35 cellular contexts compared by ENCODE assay signal in the genomic region with DNA sequence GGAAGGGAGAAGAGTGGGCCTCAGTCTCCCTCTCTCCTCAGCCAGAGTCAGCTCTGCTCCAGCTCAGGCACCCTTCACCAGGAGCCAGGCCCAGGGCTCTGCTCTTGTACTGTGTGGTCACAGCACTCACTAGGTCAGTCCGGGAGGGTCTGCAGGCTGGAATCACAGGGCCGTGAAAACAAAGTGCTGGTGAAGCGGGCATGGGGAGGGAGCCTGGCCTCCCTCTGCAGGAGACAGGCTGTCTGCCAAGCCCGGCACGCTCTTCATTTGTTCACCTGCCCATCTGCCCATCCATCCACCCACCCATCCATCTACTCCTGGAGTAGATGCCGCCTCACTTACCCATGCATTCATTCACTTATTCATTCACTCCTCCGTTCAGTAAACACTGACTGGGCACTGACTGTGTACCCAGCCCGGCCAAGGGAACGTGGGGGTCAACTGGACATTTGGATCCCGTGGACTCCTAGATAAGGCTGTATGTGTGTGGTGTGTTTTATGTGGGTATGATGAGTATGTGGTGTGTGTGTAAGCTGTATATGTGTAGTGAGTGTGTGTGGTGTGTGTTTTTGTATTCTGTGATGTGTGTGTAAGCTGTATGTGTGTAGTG. TPM values are rescaled to one million over a fixed set of nuclear protein-coding genes. Genes with fewer than 3 reads are reported as not detected.
DNase-seq lines count a peak whose midpoint lies in the region; ATAC-seq and TF ChIP-seq lines count a peak whose summit lies in the region.
"Had no signal": no experiment of that assay in that cellular context is flagged by ENCODE, and none has a peak within 500 bp of the region (broad histone marks: within the 10 kb centered on the region; RNA-seq: fewer than 3 reads in every experiment).

No MANE protein-coding gene starts in this region.

- H3K9me3 ChIP-seq in heart left ventricle = no peaks in the 10 kb centered on the region
- no peaks in the 10 kb centered on the region for H3K9me3 ChIP-seq in lung (ENCODE audit: control insufficient read depth in 2 of 2, insufficient read depth in 1 of 2, low read length in 1 of 2)
- no peaks in the 10 kb centered on the region for H3K9me3 ChIP-seq in tibial artery
- no peaks in the 10 kb centered on the region for H3K9me3 ChIP-seq in MG63
- H3K9me3 ChIP-seq: Caco-2, suprapubic skin, uterus had no signal

- ATAC-seq in heart left ventricle (no peak), Right ventricle myocardium inferior (no peak), lung (ENCODE audit: insufficient read depth, low FRiP score) (no peak), GM21723 (IDR thresholded peaks at IDR 0.05; ENCODE audit: unreplicated experiment) (no peak)
- ATAC-seq: activated CD4-positive, CD25-positive, alpha-beta regulatory T cell treated with anti-CD3 and anti-CD28 coated beads, Interleukin-2, amount 50 U/mL, for 24 hours; HCT116; left colon; naive thymus-derived CD8-positive, alpha-beta T cell had no signal

- H3K36me3 ChIP-seq in heart left ventricle (no peaks in the 10 kb centered on the region), lung (ENCODE audit: control insufficient read depth in 2 of 2, insufficient read depth in 2 of 2, low read length in 2 of 2) (no peaks in the 10 kb centered on the region), tibial artery (no peaks in the 10 kb centered on the region), MG63 (peaks cover 51% of the 10 kb centered on the region)
- H3K36me3 ChIP-seq: suprapubic skin, uterus had no signal

- peaks cover 36% of the 10 kb centered on the region for H3K27me3 Mint-ChIP-seq in endothelial cell (ENCODE audit: unreplicated experiment)
- H3K27me3 Mint-ChIP-seq in activated CD4-positive, alpha-beta T cell treated with anti-CD3 and anti-CD28 coated beads, Interleukin-2, amount 10 ng/mL, durations not matched to agents 24 days and 14 days = no peaks in the 10 kb centered on the region
- H3K27me3 Mint-ChIP-seq: naive thymus-derived CD8-positive, alpha-beta T cell had no signal

- TF ChIP-seq POLR2A in heart left ventricle (IDR thresholded peaks at IDR 0.05) = no peak

- no peaks in the 10 kb centered on the region for H3K9me3 Mint-ChIP-seq in endothelial cell (ENCODE audit: unreplicated experiment)
- H3K9me3 Mint-ChIP-seq in activated CD4-positive, alpha-beta T cell treated with anti-CD3 and anti-CD28 coated beads, Interleukin-2, amount 10 ng/mL, durations not matched to agents 24 days and 14 days = no peaks in the 10 kb centered on the region
- H3K9me3 Mint-ChIP-seq: CD14-positive monocyte; naive thymus-derived CD8-positive, alpha-beta T cell had no signal

- no peak overlapping the region for H3K27ac Mint-ChIP-seq in endothelial cell (ENCODE audit: unreplicated experiment)
- no peak overlapping the region for H3K27ac Mint-ChIP-seq in activated CD4-positive, alpha-beta T cell treated with anti-CD3 and anti-CD28 coated beads, Interleukin-2, amount 10 ng/mL, durations not matched to agents 24 days and 14 days
- H3K27ac Mint-ChIP-seq: CD14-positive monocyte had no signal

- 54 to 70% (median 61%) methylated on average over 10 of the region's 10 CpGs for WGBS in heart left ventricle, 4 donors
- WGBS in lung, 2 donors = 74 to 79% methylated on average over 10 of the region's 10 CpGs

- H3K36me3 Mint-ChIP-seq in endothelial cell (ENCODE audit: low read depth, unreplicated experiment) = peaks cover 10% of the 10 kb centered on the region
- H3K36me3 Mint-ChIP-seq in activated CD4-positive, alpha-beta T cell treated with anti-CD3 and anti-CD28 coated beads, Interleukin-2, amount 10 ng/mL, durations not matched to agents 24 days and 14 days (ENCODE audit: low read depth) = no peaks in the 10 kb centered on the region
- H3K36me3 Mint-ChIP-seq: CD14-positive monocyte; naive thymus-derived CD8-positive, alpha-beta T cell had no signal

- intact Hi-C loops in heart left ventricle (cut with DNase I) = no loop called here
- intact Hi-C loops in Right ventricle myocardium inferior (cut with DNase I) = no loop called here
- intact Hi-C loops in tibial artery (cut with DNase I; ENCODE audit: low total_unique reads) = no loop called here
- intact Hi-C loops in activated CD4-positive, alpha-beta T cell treated with anti-CD3 and anti-CD28 coated beads, Interleukin-2, amount 10 ng/mL, durations not matched to agents 24 days and 14 days (cut with micrococcal nuclease) = no loop called here

- TF ChIP-seq CTCF in heart left ventricle (IDR thresholded peaks at IDR 0.05) = no peak
- TF ChIP-seq CTCF in endothelial cell (IDR thresholded peaks at IDR 0.05; ENCODE audit: unreplicated experiment) = no peak
- TF ChIP-seq CTCF in lung (IDR thresholded peaks at IDR 0.05; ENCODE audit: control extremely low read depth, extremely low read depth) = no peak
- no peak for TF ChIP-seq CTCF in tibial artery (IDR thresholded peaks at IDR 0.05)

- H3K4me1 Mint-ChIP-seq in endothelial cell (ENCODE audit: unreplicated experiment) = peaks cover 58% of the 10 kb centered on the region
- peaks cover 28% of the 10 kb centered on the region for H3K4me1 Mint-ChIP-seq in activated CD4-positive, alpha-beta T cell treated with anti-CD3 and anti-CD28 coated beads, Interleukin-2, amount 10 ng/mL, durations not matched to agents 24 days and 14 days

- H3K4me3 Mint-ChIP-seq in endothelial cell (ENCODE audit: unreplicated experiment) = peak overlapping the region; percentile 62
- H3K4me3 Mint-ChIP-seq in activated CD4-positive, alpha-beta T cell treated with anti-CD3 and anti-CD28 coated beads, Interleukin-2, amount 10 ng/mL, durations not matched to agents 24 days and 14 days = no peak overlapping the region
- H3K4me3 Mint-ChIP-seq: CD14-positive monocyte had no signal

- H3K27ac ChIP-seq in heart left ventricle (peak overlapping the region; percentile 47 to 98 (median 94)), lung (ENCODE audit: low read depth in 1 of 2, low read length in 1 of 2) (peak overlapping the region; percentile 21 to 42), tibial artery (peak overlapping the region; percentile 88 to 98)
- H3K27ac ChIP-seq: PC-9, suprapubic skin, uterus had no signal

- H3K4me3 ChIP-seq in heart left ventricle (peak overlapping the region in 11 of 12 donors; percentile 2 to 59 (median 52)), lung (no peak overlapping the region), tibial artery (peak overlapping the region in 1 of 2 donors; percentile 6), MG63 (no peak overlapping the region)
- H3K4me3 ChIP-seq: PC-9, skin epidermis, suprapubic skin, uterus had no signal

- H3K27me3 ChIP-seq in heart left ventricle (no peaks in the 10 kb centered on the region), lung (ENCODE audit: control insufficient read depth, insufficient read depth) (no peaks in the 10 kb centered on the region), tibial artery (no peaks in the 10 kb centered on the region), MG63 (no peaks in the 10 kb centered on the region)
- H3K27me3 ChIP-seq: suprapubic skin, uterus had no signal

- DNase-seq in heart left ventricle (no peak), Right ventricle myocardium inferior (ENCODE audit: missing footprints) (no peak), endothelial cell (ENCODE audit: low spot score) (no peak), lung (ENCODE audit: low spot score) (peak; percentile 25), tibial artery (no peak), MG63 (no peak)
- no peak for DNase-seq in activated CD4-positive, alpha-beta T cell treated with anti-CD3 and anti-CD28 coated beads, Interleukin-2, amount 10 ng/mL, durations not matched to agents 24 days and 14 days
- DNase-seq: activated CD4-positive, alpha-beta T cell treated with anti-CD3 and anti-CD28 coated beads, Interleukin-2, amount 50 U/mL, for 48 hours; activated gamma-delta T cell treated with Interleukin-2 at 50 U/mL for 16 hours; activated T-cell treated with anti-CD3 and anti-CD28 coated beads, Interleukin-2, amount 50 U/mL, for 48 hours; Caco-2; cerebellar nuclear complex; DMS53; hypothalamus; left colon; naive thymus-derived CD8-positive, alpha-beta T cell; NCI-H1105 treated with DMSO at 0.1 percent for 48 hours; NCI-H1930; NCI-H524 treated with DMSO at 0.1 percent for 48 hours; occipital lobe; PC-9; SHP77; stimulated activated naive CD4-positive, alpha-beta T cell; T-helper 2 cell; uterus had no signal

- peaks cover 10 to 91% (median 62%) of the 10 kb centered on the region in 12 donors for H3K4me1 ChIP-seq in heart left ventricle
- peaks cover 0 to 22% of the 10 kb centered on the region in 2 donors for H3K4me1 ChIP-seq in lung (ENCODE audit: control insufficient read depth in 2 of 2, insufficient read depth in 2 of 2, low read length in 2 of 2)
- H3K4me1 ChIP-seq in tibial artery = peaks cover 7 to 84% (median 66%) of the 10 kb centered on the region in 4 donors

RNA-seq across cellular contexts. Expression of gene SPAAR, which starts 3.6 kb away (rescaled TPM):
- 10 to 100 TPM in 2 of 9 donors, 1 to 10 TPM in 7; 4.1 to 10.3 (median 6.8) TPM for total RNA-seq in heart left ventricle
- 10 to 100 TPM in 1 of 2 donors, 1 to 10 TPM in 1; 7.4 to 11.3 TPM for polyA plus RNA-seq in heart left ventricle
- 9.6 TPM for total RNA-seq in Right ventricle myocardium inferior
- 32.0 TPM for total RNA-seq in endothelial cell (ENCODE audit: unreplicated experiment)
- total RNA-seq in lung = 1 to 10 TPM; 3.7 to 6.7 TPM
- 1 to 10 TPM; 5.7 to 5.8 TPM for polyA plus RNA-seq in lung
- not detected in 2 replicates for total RNA-seq in activated CD4-positive, alpha-beta T cell treated with anti-CD3 and anti-CD28 coated beads, Interleukin-2, amount 10 ng/mL, durations not matched to agents 24 days and 14 days
- 12.2 and 25.0 TPM in 2 replicates for total RNA-seq in MG63 (2014; rRNA removed; shearing (Covaris generic); ENCODE audit: low replicate concordance)
- total RNA-seq: Caco-2; M059J; naive thymus-derived CD8-positive, alpha-beta T cell had no signal
- polyA plus RNA-seq: CD14-positive monocyte; naive thymus-derived CD8-positive, alpha-beta T cell had no signal

RNA-seq across cellular contexts. Expression of gene HRCT1, which starts 6.9 kb away (rescaled TPM):
- total RNA-seq in heart left ventricle (1 to 10 TPM in 8 of 9 donors, under 1 TPM in 1; 0.97 to 9.5 (median 4.4) TPM), Right ventricle myocardium inferior (8.1 TPM), endothelial cell (ENCODE audit: unreplicated experiment) (0.87 TPM), lung (10 to 100 TPM in 1 of 2 donors, not detected in 1; 14.1 TPM)
- polyA plus RNA-seq in heart left ventricle (1 to 10 TPM; 3.7 to 6.3 TPM), lung (1 to 10 TPM; 1.7 to 6.3 TPM)
- not detected in 2 replicates for total RNA-seq in activated CD4-positive, alpha-beta T cell treated with anti-CD3 and anti-CD28 coated beads, Interleukin-2, amount 10 ng/mL, durations not matched to agents 24 days and 14 days
- total RNA-seq in MG63 (2014; rRNA removed; shearing (Covaris generic); ENCODE audit: low replicate concordance) = 95.0 and 617 TPM in 2 replicates
- total RNA-seq: A172; Caco-2; naive thymus-derived CD8-positive, alpha-beta T cell; occipital lobe had no signal
- polyA plus RNA-seq: CD14-positive monocyte; naive thymus-derived CD8-positive, alpha-beta T cell had no signal

RNA-seq across cellular contexts. Expression of gene OR13J1, which starts 42.7 kb away (rescaled TPM):
- not detected for total RNA-seq in heart left ventricle
- not detected for polyA plus RNA-seq in heart left ventricle
- total RNA-seq in Right ventricle myocardium inferior = not detected
- not detected for total RNA-seq in endothelial cell (ENCODE audit: unreplicated experiment)
- not detected for total RNA-seq in lung
- polyA plus RNA-seq in lung = not detected
- not detected in 2 replicates for total RNA-seq in activated CD4-positive, alpha-beta T cell treated with anti-CD3 and anti-CD28 coated beads, Interleukin-2, amount 10 ng/mL, durations not matched to agents 24 days and 14 days
- total RNA-seq in MG63 (2014; rRNA removed; shearing (Covaris generic); ENCODE audit: low replicate concordance) = not detected in 2 replicates
- total RNA-seq: A172; Caco-2; fibroblast of lung; left colon; M059J; naive thymus-derived CD8-positive, alpha-beta T cell; occipital lobe; PC-9; pulmonary artery endothelial cell; suprapubic skin; uterus had no signal
- polyA plus RNA-seq: CD14-positive monocyte; fibroblast of lung; naive thymus-derived CD8-positive, alpha-beta T cell had no signal

RNA-seq across cellular contexts. Expression of gene OR2S2, which starts 45.1 kb away (rescaled TPM):
- total RNA-seq in heart left ventricle = not detected
- not detected for polyA plus RNA-seq in heart left ventricle
- not detected for total RNA-seq in Right ventricle myocardium inferior
- total RNA-seq in endothelial cell (ENCODE audit: unreplicated experiment) = not detected
- not detected for total RNA-seq in lung
- polyA plus RNA-seq in lung = not detected
- not detected in 2 replicates for total RNA-seq in activated CD4-positive, alpha-beta T cell treated with anti-CD3 and anti-CD28 coated beads, Interleukin-2, amount 10 ng/mL, durations not matched to agents 24 days and 14 days
- not detected in 2 replicates for total RNA-seq in MG63 (2014; rRNA removed; shearing (Covaris generic); ENCODE audit: low replicate concordance)
- total RNA-seq: A172; Caco-2; left colon; M059J; naive thymus-derived CD8-positive, alpha-beta T cell; occipital lobe; PC-9; pulmonary artery endothelial cell; suprapubic skin; uterus had no signal
- polyA plus RNA-seq: CD14-positive monocyte; naive thymus-derived CD8-positive, alpha-beta T cell had no signal

Comparison
In these comparisons a context has a peak if more than half of its experiments do, and no peak if none do; other contexts are left out.
1. H3K27ac ChIP-seq: peak in every context shown above with its lines; median percentile 94 in heart left ventricle; 93 in tibial artery; 32 in lung.
2. H3K4me3 ChIP-seq: peak in heart left ventricle (11 of 12); none in lung (single experiment) and MG63 (single experiment).